In the genomic region with DNA sequence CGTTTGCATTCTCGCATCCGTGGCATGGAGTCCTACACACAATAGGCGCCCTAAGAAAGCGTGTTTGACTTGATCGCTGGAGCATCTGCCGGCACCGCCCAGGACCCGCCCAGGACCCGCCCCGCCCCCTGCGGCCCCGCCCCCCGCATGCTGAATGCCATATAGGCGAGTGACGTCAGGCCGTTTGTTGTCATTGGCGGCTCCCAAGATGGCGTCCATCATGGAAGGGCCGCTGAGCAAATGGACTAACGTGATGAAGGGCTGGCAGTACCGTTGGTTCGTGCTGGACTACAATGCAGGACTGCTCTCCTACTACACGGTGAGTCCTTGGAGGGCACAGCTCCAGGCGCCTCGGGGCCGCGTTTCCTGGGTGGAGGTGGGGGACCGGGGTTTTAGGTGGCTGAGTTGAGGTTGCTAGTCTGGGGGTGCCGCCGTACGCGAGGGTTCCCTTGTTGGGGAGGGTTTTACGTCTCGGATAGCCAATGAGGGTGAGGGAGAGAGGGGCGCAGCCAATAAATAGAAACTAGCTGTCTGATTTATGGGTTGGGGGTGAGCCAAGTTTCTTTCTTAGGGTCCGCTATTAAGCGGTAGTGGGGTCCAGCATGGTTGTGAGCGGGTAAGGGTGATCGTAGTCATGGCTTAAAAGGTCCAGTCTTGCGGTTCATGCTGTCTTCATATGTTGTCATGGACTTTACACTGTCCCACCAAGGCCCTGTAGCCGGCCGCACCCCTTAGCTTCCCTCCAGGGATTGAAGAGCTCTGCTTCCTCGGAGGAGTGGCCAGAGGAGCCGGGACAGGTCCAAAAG, we compare ENCODE assay signal across 1 cellular context.
TF ChIP-seq lines count a peak whose summit lies in the region.

A gene with protein sequence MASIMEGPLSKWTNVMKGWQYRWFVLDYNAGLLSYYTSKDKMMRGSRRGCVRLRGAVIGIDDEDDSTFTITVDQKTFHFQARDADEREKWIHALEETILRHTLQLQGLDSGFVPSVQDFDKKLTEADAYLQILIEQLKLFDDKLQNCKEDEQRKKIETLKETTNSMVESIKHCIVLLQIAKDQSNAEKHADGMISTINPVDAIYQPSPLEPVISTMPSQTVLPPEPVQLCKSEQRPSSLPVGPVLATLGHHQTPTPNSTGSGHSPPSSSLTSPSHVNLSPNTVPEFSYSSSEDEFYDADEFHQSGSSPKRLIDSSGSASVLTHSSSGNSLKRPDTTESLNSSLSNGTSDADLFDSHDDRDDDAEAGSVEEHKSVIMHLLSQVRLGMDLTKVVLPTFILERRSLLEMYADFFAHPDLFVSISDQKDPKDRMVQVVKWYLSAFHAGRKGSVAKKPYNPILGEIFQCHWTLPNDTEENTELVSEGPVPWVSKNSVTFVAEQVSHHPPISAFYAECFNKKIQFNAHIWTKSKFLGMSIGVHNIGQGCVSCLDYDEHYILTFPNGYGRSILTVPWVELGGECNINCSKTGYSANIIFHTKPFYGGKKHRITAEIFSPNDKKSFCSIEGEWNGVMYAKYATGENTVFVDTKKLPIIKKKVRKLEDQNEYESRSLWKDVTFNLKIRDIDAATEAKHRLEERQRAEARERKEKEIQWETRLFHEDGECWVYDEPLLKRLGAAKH (plus strand): TSS at position 190 of the 806 bp plus-strand sequence. CDS start 19 bp downstream, at position 209.

TF ChIP-seq in K562, 482 proteins besides CTCF, POLR2A, EP300 and RAD21 (continued from another document and continues in another):
- TF ChIP-seq, protein P1, sequence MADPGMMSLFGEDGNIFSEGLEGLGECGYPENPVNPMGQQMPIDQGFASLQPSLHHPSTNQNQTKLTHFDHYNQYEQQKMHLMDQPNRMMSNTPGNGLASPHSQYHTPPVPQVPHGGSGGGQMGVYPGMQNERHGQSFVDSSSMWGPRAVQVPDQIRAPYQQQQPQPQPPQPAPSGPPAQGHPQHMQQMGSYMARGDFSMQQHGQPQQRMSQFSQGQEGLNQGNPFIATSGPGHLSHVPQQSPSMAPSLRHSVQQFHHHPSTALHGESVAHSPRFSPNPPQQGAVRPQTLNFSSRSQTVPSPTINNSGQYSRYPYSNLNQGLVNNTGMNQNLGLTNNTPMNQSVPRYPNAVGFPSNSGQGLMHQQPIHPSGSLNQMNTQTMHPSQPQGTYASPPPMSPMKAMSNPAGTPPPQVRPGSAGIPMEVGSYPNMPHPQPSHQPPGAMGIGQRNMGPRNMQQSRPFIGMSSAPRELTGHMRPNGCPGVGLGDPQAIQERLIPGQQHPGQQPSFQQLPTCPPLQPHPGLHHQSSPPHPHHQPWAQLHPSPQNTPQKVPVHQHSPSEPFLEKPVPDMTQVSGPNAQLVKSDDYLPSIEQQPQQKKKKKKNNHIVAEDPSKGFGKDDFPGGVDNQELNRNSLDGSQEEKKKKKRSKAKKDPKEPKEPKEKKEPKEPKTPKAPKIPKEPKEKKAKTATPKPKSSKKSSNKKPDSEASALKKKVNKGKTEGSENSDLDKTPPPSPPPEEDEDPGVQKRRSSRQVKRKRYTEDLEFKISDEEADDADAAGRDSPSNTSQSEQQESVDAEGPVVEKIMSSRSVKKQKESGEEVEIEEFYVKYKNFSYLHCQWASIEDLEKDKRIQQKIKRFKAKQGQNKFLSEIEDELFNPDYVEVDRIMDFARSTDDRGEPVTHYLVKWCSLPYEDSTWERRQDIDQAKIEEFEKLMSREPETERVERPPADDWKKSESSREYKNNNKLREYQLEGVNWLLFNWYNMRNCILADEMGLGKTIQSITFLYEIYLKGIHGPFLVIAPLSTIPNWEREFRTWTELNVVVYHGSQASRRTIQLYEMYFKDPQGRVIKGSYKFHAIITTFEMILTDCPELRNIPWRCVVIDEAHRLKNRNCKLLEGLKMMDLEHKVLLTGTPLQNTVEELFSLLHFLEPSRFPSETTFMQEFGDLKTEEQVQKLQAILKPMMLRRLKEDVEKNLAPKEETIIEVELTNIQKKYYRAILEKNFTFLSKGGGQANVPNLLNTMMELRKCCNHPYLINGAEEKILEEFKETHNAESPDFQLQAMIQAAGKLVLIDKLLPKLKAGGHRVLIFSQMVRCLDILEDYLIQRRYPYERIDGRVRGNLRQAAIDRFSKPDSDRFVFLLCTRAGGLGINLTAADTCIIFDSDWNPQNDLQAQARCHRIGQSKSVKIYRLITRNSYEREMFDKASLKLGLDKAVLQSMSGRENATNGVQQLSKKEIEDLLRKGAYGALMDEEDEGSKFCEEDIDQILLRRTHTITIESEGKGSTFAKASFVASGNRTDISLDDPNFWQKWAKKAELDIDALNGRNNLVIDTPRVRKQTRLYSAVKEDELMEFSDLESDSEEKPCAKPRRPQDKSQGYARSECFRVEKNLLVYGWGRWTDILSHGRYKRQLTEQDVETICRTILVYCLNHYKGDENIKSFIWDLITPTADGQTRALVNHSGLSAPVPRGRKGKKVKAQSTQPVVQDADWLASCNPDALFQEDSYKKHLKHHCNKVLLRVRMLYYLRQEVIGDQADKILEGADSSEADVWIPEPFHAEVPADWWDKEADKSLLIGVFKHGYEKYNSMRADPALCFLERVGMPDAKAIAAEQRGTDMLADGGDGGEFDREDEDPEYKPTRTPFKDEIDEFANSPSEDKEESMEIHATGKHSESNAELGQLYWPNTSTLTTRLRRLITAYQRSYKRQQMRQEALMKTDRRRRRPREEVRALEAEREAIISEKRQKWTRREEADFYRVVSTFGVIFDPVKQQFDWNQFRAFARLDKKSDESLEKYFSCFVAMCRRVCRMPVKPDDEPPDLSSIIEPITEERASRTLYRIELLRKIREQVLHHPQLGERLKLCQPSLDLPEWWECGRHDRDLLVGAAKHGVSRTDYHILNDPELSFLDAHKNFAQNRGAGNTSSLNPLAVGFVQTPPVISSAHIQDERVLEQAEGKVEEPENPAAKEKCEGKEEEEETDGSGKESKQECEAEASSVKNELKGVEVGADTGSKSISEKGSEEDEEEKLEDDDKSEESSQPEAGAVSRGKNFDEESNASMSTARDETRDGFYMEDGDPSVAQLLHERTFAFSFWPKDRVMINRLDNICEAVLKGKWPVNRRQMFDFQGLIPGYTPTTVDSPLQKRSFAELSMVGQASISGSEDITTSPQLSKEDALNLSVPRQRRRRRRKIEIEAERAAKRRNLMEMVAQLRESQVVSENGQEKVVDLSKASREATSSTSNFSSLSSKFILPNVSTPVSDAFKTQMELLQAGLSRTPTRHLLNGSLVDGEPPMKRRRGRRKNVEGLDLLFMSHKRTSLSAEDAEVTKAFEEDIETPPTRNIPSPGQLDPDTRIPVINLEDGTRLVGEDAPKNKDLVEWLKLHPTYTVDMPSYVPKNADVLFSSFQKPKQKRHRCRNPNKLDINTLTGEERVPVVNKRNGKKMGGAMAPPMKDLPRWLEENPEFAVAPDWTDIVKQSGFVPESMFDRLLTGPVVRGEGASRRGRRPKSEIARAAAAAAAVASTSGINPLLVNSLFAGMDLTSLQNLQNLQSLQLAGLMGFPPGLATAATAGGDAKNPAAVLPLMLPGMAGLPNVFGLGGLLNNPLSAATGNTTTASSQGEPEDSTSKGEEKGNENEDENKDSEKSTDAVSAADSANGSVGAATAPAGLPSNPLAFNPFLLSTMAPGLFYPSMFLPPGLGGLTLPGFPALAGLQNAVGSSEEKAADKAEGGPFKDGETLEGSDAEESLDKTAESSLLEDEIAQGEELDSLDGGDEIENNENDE (IDR thresholded peaks at IDR 0.05; ENCODE audit: low read depth, low read length): no peak
- peak; percentile 96 for TF ChIP-seq MEIS2 (IDR thresholded peaks at IDR 0.05; ENCODE audit: partially characterized antibody)
- TF ChIP-seq HNRNPK (IDR thresholded peaks at IDR 0.05; ENCODE audit: low read depth, low read length, poor library complexity, severe bottlenecking): no peak
- TF ChIP-seq MXI1 (IDR thresholded peaks at IDR 0.05; ENCODE audit: low read depth, low read length): no peak
- TF ChIP-seq HMGN3 (IDR thresholded peaks at IDR 0.05; ENCODE audit: borderline replicate concordance, extremely low read depth, insufficient read length, low read depth, low read length): no peak
- no peak for TF ChIP-seq ZNF41 (CRISPR knock-in tag; conservative IDR thresholded peaks at IDR 0.05)
- TF ChIP-seq HLTF (IDR thresholded peaks at IDR 0.05): 0 out of 2 replicates have a peak, but pooled peaks have one; percentile 25
- TF ChIP-seq COPS2 (conservative IDR thresholded peaks at IDR 0.05): no peak
- no peak for TF ChIP-seq SMARCA4 (IDR thresholded peaks at IDR 0.05)
- TF ChIP-seq PHB (CRISPR knock-in tag; IDR thresholded peaks at IDR 0.05): no peak
- no peak for TF ChIP-seq ZNF57 (CRISPR knock-in tag; IDR thresholded peaks at IDR 0.05)
- TF ChIP-seq SMARCE1 (IDR thresholded peaks at IDR 0.05): 0 out of 2 replicates have a peak, but pooled peaks have one; percentile 13
- TF ChIP-seq BCOR (IDR thresholded peaks at IDR 0.05): peak; percentile 52; the same call in 1 of the 2 replicates
- TF ChIP-seq STAT5B (CRISPR knock-in tag; IDR thresholded peaks at IDR 0.05): no peak
- peak; percentile 96 for TF ChIP-seq SIN3B (IDR thresholded peaks at IDR 0.05; ENCODE audit: low read depth)
- TF ChIP-seq, protein P2, sequence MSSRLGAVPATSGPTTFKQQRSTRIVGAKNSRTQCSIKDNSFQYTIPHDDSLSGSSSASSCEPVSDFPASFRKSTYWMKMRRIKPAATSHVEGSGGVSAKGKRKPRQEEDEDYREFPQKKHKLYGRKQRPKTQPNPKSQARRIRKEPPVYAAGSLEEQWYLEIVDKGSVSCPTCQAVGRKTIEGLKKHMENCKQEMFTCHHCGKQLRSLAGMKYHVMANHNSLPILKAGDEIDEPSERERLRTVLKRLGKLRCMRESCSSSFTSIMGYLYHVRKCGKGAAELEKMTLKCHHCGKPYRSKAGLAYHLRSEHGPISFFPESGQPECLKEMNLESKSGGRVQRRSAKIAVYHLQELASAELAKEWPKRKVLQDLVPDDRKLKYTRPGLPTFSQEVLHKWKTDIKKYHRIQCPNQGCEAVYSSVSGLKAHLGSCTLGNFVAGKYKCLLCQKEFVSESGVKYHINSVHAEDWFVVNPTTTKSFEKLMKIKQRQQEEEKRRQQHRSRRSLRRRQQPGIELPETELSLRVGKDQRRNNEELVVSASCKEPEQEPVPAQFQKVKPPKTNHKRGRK (tag; IDR thresholded peaks at IDR 0.05): no peak
- TF ChIP-seq ETV5 (CRISPR knock-in tag; IDR thresholded peaks at IDR 0.05; ENCODE audit: low read depth): no peak
- no peak for TF ChIP-seq SREBF2 (CRISPR knock-in tag; IDR thresholded peaks at IDR 0.05)
- no peak for TF ChIP-seq CAMTA2 (CRISPR knock-in tag; conservative IDR thresholded peaks at IDR 0.05)
- no peak for TF ChIP-seq SRSF7 (optimal IDR thresholded peaks at IDR 0.05; ENCODE audit: low read depth, low read length)
- peak; percentile 62; the same call in 1 of the 2 replicates for TF ChIP-seq ZNF431 (CRISPR knock-in tag; IDR thresholded peaks at IDR 0.05)
- TF ChIP-seq LCOR (CRISPR knock-in tag; IDR thresholded peaks at IDR 0.05): peak; percentile 71; the same call in 1 of the 2 replicates
- TF ChIP-seq PML (IDR thresholded peaks at IDR 0.05; ENCODE audit: low read length): peak; percentile 58; the same call in 1 of the 2 replicates
- TF ChIP-seq, protein P3, sequence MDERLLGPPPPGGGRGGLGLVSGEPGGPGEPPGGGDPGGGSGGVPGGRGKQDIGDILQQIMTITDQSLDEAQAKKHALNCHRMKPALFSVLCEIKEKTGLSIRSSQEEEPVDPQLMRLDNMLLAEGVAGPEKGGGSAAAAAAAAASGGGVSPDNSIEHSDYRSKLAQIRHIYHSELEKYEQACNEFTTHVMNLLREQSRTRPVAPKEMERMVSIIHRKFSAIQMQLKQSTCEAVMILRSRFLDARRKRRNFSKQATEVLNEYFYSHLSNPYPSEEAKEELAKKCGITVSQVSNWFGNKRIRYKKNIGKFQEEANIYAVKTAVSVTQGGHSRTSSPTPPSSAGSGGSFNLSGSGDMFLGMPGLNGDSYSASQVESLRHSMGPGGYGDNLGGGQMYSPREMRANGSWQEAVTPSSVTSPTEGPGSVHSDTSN (CRISPR knock-in tag; IDR thresholded peaks at IDR 0.05; ENCODE audit: low read depth): no peak; the same call in 1 of the 2 replicates
- TF ChIP-seq, protein P3 (tag; conservative IDR thresholded peaks at IDR 0.05; ENCODE audit: low read depth): peak; percentile 98
- TF ChIP-seq, protein P4, sequence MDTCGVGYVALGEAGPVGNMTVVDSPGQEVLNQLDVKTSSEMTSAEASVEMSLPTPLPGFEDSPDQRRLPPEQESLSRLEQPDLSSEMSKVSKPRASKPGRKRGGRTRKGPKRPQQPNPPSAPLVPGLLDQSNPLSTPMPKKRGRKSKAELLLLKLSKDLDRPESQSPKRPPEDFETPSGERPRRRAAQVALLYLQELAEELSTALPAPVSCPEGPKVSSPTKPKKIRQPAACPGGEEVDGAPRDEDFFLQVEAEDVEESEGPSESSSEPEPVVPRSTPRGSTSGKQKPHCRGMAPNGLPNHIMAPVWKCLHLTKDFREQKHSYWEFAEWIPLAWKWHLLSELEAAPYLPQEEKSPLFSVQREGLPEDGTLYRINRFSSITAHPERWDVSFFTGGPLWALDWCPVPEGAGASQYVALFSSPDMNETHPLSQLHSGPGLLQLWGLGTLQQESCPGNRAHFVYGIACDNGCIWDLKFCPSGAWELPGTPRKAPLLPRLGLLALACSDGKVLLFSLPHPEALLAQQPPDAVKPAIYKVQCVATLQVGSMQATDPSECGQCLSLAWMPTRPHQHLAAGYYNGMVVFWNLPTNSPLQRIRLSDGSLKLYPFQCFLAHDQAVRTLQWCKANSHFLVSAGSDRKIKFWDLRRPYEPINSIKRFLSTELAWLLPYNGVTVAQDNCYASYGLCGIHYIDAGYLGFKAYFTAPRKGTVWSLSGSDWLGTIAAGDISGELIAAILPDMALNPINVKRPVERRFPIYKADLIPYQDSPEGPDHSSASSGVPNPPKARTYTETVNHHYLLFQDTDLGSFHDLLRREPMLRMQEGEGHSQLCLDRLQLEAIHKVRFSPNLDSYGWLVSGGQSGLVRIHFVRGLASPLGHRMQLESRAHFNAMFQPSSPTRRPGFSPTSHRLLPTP (IDR thresholded peaks at IDR 0.05; ENCODE audit: borderline replicate concordance, extremely low read depth, insufficient read length): no peak
- no peak for TF ChIP-seq PURB (CRISPR knock-in tag; IDR thresholded peaks at IDR 0.05; ENCODE audit: low read depth)
- no peak for TF ChIP-seq PRPF4 (IDR thresholded peaks at IDR 0.05; ENCODE audit: insufficient read depth, low read depth, low read length, poor library complexity, severe bottlenecking)
